ENCODE assay signal across 10 cellular contexts in genomic region chr2:109242654-109243331, GRCh38.
DNase-seq lines count a peak whose midpoint lies in the region; ATAC-seq and TF ChIP-seq lines count a peak whose summit lies in the region.
"Had no signal": no experiment of that assay in that cellular context is flagged by ENCODE, and none has a peak within 500 bp of the region (broad histone marks: within the 10 kb centered on the region; RNA-seq: fewer than 3 reads in every experiment).

No MANE protein-coding gene starts in this region.

- intact Hi-C loops in esophagus muscularis mucosa (cut with DNase I) = no loop called here
- intact Hi-C loops in CD4-positive, alpha-beta T cell (cut with DNase I, micrococcal nuclease) = no loop called here

- CTCF ChIA-PET in AG04450 (lab: Charles Lee) = interaction anchor here (0.5 to 1.3 kb wide), 2 partner anchors 268 to 282 kb away, joined by 3 to 7 read pairs; no protein-coding TSS in a partner anchor
- CTCF ChIA-PET in CD4-positive, alpha-beta T cell (lab: Charles Lee) = no interaction called here

- H3K9ac ChIP-seq in neural progenitor cell = no peak overlapping the region

- no peak overlapping the region for H3K4me3 Mint-ChIP-seq in neural progenitor cell
- no peak overlapping the region for H3K4me3 Mint-ChIP-seq in CD4-positive, alpha-beta T cell

- H3K4me2 ChIP-seq in neural progenitor cell = no peak overlapping the region

- no peaks in the 10 kb centered on the region for H4K20me1 ChIP-seq in neural progenitor cell (ENCODE audit: low read depth)

- peaks cover 3% of the 10 kb centered on the region for H3K36me3 Mint-ChIP-seq in neural progenitor cell
- no peaks in the 10 kb centered on the region for H3K36me3 Mint-ChIP-seq in CD4-positive, alpha-beta T cell (ENCODE audit: low read depth)

- no peak for TF ChIP-seq CTCF in AG04450 (IDR thresholded peaks at IDR 0.05; ENCODE audit: low read depth, low read length)
- no peak for TF ChIP-seq CTCF in Peyer's patch (IDR thresholded peaks at IDR 0.05)
- TF ChIP-seq CTCF in esophagus muscularis mucosa (IDR thresholded peaks at IDR 0.05) = no peak
- no peak for TF ChIP-seq CTCF in neural progenitor cell (IDR thresholded peaks at IDR 0.05)
- no peak for TF ChIP-seq CTCF in CD4-positive, alpha-beta T cell (IDR thresholded peaks at IDR 0.05)

- TF ChIP-seq POLR2A in Peyer's patch (IDR thresholded peaks at IDR 0.05) (no peak), esophagus muscularis mucosa (IDR thresholded peaks at IDR 0.05; ENCODE audit: low read depth) (no peak)

- peak overlapping the region; percentile 17 for H3K27ac Mint-ChIP-seq in neural progenitor cell
- H3K27ac Mint-ChIP-seq in CD4-positive, alpha-beta T cell = no peak overlapping the region

- H3K4me1 Mint-ChIP-seq in neural progenitor cell = peaks cover 20% of the 10 kb centered on the region
- peaks cover 11% of the 10 kb centered on the region for H3K4me1 Mint-ChIP-seq in CD4-positive, alpha-beta T cell (ENCODE audit: low read depth)

- no peaks in the 10 kb centered on the region for H3K79me2 ChIP-seq in neural progenitor cell (ENCODE audit: low read depth)

- H3K4me1 ChIP-seq in Peyer's patch = peaks cover 0 to 15% (median 0%) of the 10 kb centered on the region in 4 donors
- H3K4me1 ChIP-seq in esophagus muscularis mucosa = peaks cover 66 to 76% (median 70%) of the 10 kb centered on the region in 4 donors
- no peaks in the 10 kb centered on the region for H3K4me1 ChIP-seq in neural progenitor cell

- H3K9me3 Mint-ChIP-seq in neural progenitor cell = peaks cover 3% of the 10 kb centered on the region
- no peaks in the 10 kb centered on the region for H3K9me3 Mint-ChIP-seq in CD4-positive, alpha-beta T cell

- POLR2A ChIA-PET in AG04450 (lab: Yijun Ruan, JAX) = interaction anchor here (1.3 to 1.4 kb wide), 3 partner anchors 25 to 71 kb away, joined by 4 to 7 read pairs (median 5); no protein-coding TSS in a partner anchor
- POLR2A ChIA-PET in CD4-positive, alpha-beta T cell (lab: Charles Lee) = no interaction called here

- H3K27ac ChIP-seq in AG04450 (ENCODE audit: low read depth, low read length) (peak overlapping the region; percentile 88), Peyer's patch (peak overlapping the region; percentile 52 to 88 (median 64)), esophagus muscularis mucosa (replicated peaks in 1 of 4) (peak overlapping the region; percentile 79 to 92 (median 85)), neural progenitor cell (no peak overlapping the region)
- no peak overlapping the region for H3K27ac ChIP-seq in CD4-positive, alpha-beta T cell (ENCODE audit: low read depth, low read length)

- no peak overlapping the region for H2AFZ ChIP-seq in neural progenitor cell (replicated peaks)

- H3K27me3 ChIP-seq in AG04450 (ENCODE audit: control insufficient read depth, insufficient read depth, low read length) (no peaks in the 10 kb centered on the region), Peyer's patch (no peaks in the 10 kb centered on the region), esophagus muscularis mucosa (no peaks in the 10 kb centered on the region), neural progenitor cell (no peaks in the 10 kb centered on the region)
- H3K27me3 ChIP-seq in CD4-positive, alpha-beta T cell (ENCODE audit: control insufficient read depth, insufficient read depth, low read length) = no peaks in the 10 kb centered on the region

- TF ChIP-seq EP300 in esophagus muscularis mucosa (IDR thresholded peaks at IDR 0.05) = no peak

- peaks cover 2% of the 10 kb centered on the region for H3K27me3 Mint-ChIP-seq in neural progenitor cell (ENCODE audit: insufficient read depth, low read depth)
- no peaks in the 10 kb centered on the region for H3K27me3 Mint-ChIP-seq in CD4-positive, alpha-beta T cell

- 41% methylated on average over 10 of the region's 12 CpGs for WGBS in esophagus muscularis mucosa

- no peak for ATAC-seq in CD4-positive, alpha-beta T cell (ENCODE audit: poor library complexity)
- ATAC-seq: left colon had no signal

- peak; percentile 69 for DNase-seq in AG04450 (ENCODE audit: low read depth, low spot score)
- no peak for DNase-seq in Peyer's patch
- no peak for DNase-seq in esophagus muscularis mucosa (ENCODE audit: extremely low spot score)
- no peak for DNase-seq in neural progenitor cell (ENCODE audit: low spot score)
- DNase-seq in DMS153 (lab: John Stamatoyannopoulos, UW) = no peak
- no peak for DNase-seq in CD4-positive, alpha-beta T cell
- DNase-seq in COR-L47 (lab: John Stamatoyannopoulos, UW) = no peak
- DNase-seq in activated gamma-delta T cell (lab: John Stamatoyannopoulos, UW) = no peak
- DNase-seq: left colon, NCI-H2107 had no signal

- H3K36me3 ChIP-seq in Peyer's patch (no peaks in the 10 kb centered on the region), esophagus muscularis mucosa (no peaks in the 10 kb centered on the region), neural progenitor cell (no peaks in the 10 kb centered on the region)

- H3K9me3 ChIP-seq in AG04450 (ENCODE audit: control insufficient read depth, insufficient read depth, low read length) (no peaks in the 10 kb centered on the region), Peyer's patch (no peaks in the 10 kb centered on the region), esophagus muscularis mucosa (no peaks in the 10 kb centered on the region), neural progenitor cell (ENCODE audit: low read depth) (no peaks in the 10 kb centered on the region)
- H3K9me3 ChIP-seq in CD4-positive, alpha-beta T cell (ENCODE audit: control insufficient read depth, low read length) = no peaks in the 10 kb centered on the region

- no peak overlapping the region for H3K4me3 ChIP-seq in AG04450 (ENCODE audit: low read depth, low read length)
- H3K4me3 ChIP-seq in Peyer's patch = no peak overlapping the region
- H3K4me3 ChIP-seq in esophagus muscularis mucosa = peak overlapping the region in 1 of 4 donors; percentile 6
- no peak overlapping the region for H3K4me3 ChIP-seq in neural progenitor cell

- H3F3A ChIP-seq in neural progenitor cell (ENCODE audit: low read depth) = no peaks in the 10 kb centered on the region

Comparison
In these comparisons a context has a peak if more than half of its experiments do, and no peak if none do; other contexts are left out.
1. H3K27ac ChIP-seq: peak in AG04450 (single experiment), Peyer's patch (4 of 4) and esophagus muscularis mucosa (4 of 4); none in neural progenitor cell (single experiment) and CD4-positive, alpha-beta T cell (single experiment).